Comparison of ENCODE assay signal across 19 cellular contexts in the genomic region with DNA sequence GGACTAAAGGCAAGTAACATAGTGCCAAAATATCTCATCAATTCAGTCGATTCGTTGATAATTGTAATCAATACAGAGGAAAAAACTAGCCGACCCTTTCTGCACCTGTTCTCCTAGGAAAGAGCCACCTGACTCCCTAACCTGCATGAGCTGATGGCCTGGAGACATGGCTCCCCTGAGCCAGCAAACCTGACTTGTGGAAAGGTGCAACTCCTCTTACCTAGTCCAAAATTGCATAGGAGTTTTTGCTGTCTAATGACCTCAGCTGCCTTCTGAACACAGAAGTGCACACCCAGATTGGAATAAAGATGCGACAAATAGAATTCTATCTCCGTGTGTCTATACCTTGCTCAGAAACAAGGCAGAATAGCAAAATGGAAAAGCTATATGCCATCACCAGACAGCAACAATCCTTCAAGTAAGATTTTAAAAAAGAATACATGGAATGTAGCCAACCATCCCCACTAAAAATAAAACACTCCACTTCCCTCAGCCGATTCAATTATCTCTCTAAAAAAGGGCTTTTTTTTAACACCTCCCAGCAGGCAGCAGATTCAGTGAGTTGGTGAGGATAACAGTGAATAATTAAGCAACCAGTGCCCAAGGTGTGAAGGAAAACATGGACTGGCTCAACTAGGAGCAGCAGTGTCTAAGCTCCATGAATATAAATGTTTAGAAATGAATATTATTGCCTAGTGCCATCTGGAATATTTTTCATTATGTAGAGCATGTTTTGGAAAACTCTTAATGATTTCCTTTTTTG. TPM values are rescaled to one million over a fixed set of nuclear protein-coding genes. Genes with fewer than 3 reads are reported as not detected.
A peak's percentile ranks its signal among the peaks of the same experiment; 100 is the strongest.
DNase-seq lines count a peak whose midpoint lies in the region; TF ChIP-seq lines count a peak whose summit lies in the region.
"Had no signal": no experiment of that assay in that cellular context is flagged by ENCODE, and none has a peak within 500 bp of the region (broad histone marks: within the 10 kb centered on the region; RNA-seq: fewer than 3 reads in every experiment).

No MANE protein-coding gene starts in this region.

- H3K4me1 ChIP-seq in A673 (ENCODE audit: insufficient read depth, low read length, poor library complexity, severe bottlenecking) = peaks cover 8% of the 10 kb centered on the region
- H3K4me1 ChIP-seq in PC-9 (replicated peaks; ENCODE audit: insufficient read depth) = peaks cover 19% of the 10 kb centered on the region
- H3K4me1 ChIP-seq: ascending aorta, tibial artery had no signal

- H3K9me2 ChIP-seq in PC-9 (ENCODE audit: insufficient read depth) = no peaks in the 10 kb centered on the region

- H3K36me3 ChIP-seq in A673 (ENCODE audit: insufficient read depth, low read length, poor library complexity, severe bottlenecking) = no peaks in the 10 kb centered on the region
- H3K36me3 ChIP-seq in PC-9 (ENCODE audit: low read depth) = no peaks in the 10 kb centered on the region
- H3K36me3 ChIP-seq: ascending aorta, tibial artery had no signal

- CTCF ChIA-PET in A673 (lab: Charles Lee) (interaction anchor here (0.6 kb wide), 1 partner anchor 944 kb away, joined by 3 read pairs; no protein-coding TSS in a partner anchor), PC-9 (lab: Charles Lee) (no interaction called here)

- no peaks in the 10 kb centered on the region for H3K9me3 ChIP-seq in A673 (ENCODE audit: low read depth, low read length, poor library complexity, severe bottlenecking)
- no peaks in the 10 kb centered on the region for H3K9me3 ChIP-seq in PC-9 (ENCODE audit: insufficient read depth, low read depth)
- H3K9me3 ChIP-seq: ascending aorta had no signal

- no peaks in the 10 kb centered on the region for H4K20me1 ChIP-seq in PC-9 (ENCODE audit: insufficient read depth)

- intact Hi-C loops in A673 (cut with micrococcal nuclease; ENCODE audit: unreplicated experiment) (no loop called here), PC-9 (cut with micrococcal nuclease; ENCODE audit: unreplicated experiment) (no loop called here)

- no peak overlapping the region for H2AFZ ChIP-seq in PC-9

- no TSS peak for BruUV-seq in A673 (replicated peaks; lab: Mats Ljungman, UMichigan)
- no TSS peak for BruUV-seq in PC-9 (replicated peaks; lab: Mats Ljungman, UMichigan)

- no peak overlapping the region for H3K27ac ChIP-seq in A673 (ENCODE audit: low read depth, low read length, poor library complexity, severe bottlenecking)
- no peak overlapping the region for H3K27ac ChIP-seq in PC-9
- H3K27ac ChIP-seq: ascending aorta, tibial artery had no signal

- POLR2A ChIA-PET in A673 (lab: Charles Lee; ENCODE audit: low non-redundant PET) (no interaction called here), PC-9 (lab: Charles Lee; ENCODE audit: unreplicated experiment) (interaction anchor here (0.6 kb wide), 1 partner anchor 10 kb away, joined by 4 read pairs; no protein-coding TSS in a partner anchor)

- TF ChIP-seq CTCF in A673 (conservative IDR thresholded peaks at IDR 0.05; ENCODE audit: low read depth, low read length) = no peak
- no peak for TF ChIP-seq CTCF in PC-9 (conservative IDR thresholded peaks at IDR 0.05)

- H3K27me3 ChIP-seq in A673 (replicated peaks; ENCODE audit: insufficient read depth, low read depth, low read length, poor library complexity) (no peaks in the 10 kb centered on the region), PC-9 (ENCODE audit: insufficient read depth, low read depth) (no peaks in the 10 kb centered on the region)
- H3K27me3 ChIP-seq: ascending aorta had no signal

- H3K4me2 ChIP-seq in PC-9 = no peak overlapping the region

- H3K79me2 ChIP-seq in PC-9 (ENCODE audit: low read depth) = no peaks in the 10 kb centered on the region

- peaks cover 12% of the 10 kb centered on the region for H3F3A ChIP-seq in PC-9 (ENCODE audit: insufficient read depth, low read depth)

- H3K4me3 ChIP-seq in A673 (ENCODE audit: low read depth, low read length, poor library complexity, severe bottlenecking) = no peak overlapping the region
- no peak overlapping the region for H3K4me3 ChIP-seq in PC-9
- H3K4me3 ChIP-seq: ascending aorta, tibial artery had no signal

- DNase-seq in A673 (ENCODE audit: low spot score) = peak; percentile 72
- peak; percentile 34 for DNase-seq in NCI-H146 treated with DMSO at 0.1 percent for 48 hours (lab: John Stamatoyannopoulos, UW; ENCODE audit: unreplicated experiment)
- peak; percentile 43 for DNase-seq in OCI-M1 (lab: John Stamatoyannopoulos, UW)
- DNase-seq in mesenteric fat pad (ENCODE audit: low spot score) = peak; percentile 55
- DNase-seq in stimulated activated CD4-positive, alpha-beta T cell treated with anti-CD3 and anti-CD28 coated beads, Interleukin-4, amount 100 ng/mL, for 24 hours = no peak
- no peak for DNase-seq in NCI-H748 treated with DMSO at 0.1 percent for 48 hours (lab: John Stamatoyannopoulos, UW)
- no peak for DNase-seq in DMS79 treated with DMSO at 0.1 percent for 48 hours (lab: John Stamatoyannopoulos, UW)
- no peak for DNase-seq in PC-9
- DNase-seq: activated CD4-positive, alpha-beta memory T cell treated with anti-CD3 and anti-CD28 coated beads, Interleukin-2, amount 10 ng/mL, durations not matched to agents 7 days and 5 days; activated naive CD4-positive, alpha-beta T cell treated with anti-CD3 and anti-CD28 coated beads, Interleukin-2, amount 50 U/mL, for 16 hours; activated T-cell treated with anti-CD3 and anti-CD28 coated beads, Interleukin-2, amount 50 U/mL, for 1 hour; DND-41; effector memory CD8-positive, alpha-beta T cell; IMR-90; kidney; natural killer cell; SIG-M5 had no signal

RNA-seq across cellular contexts. Expression of a gene that starts 26.6 kb away (rescaled TPM):
- total RNA-seq in A673 (2021) = 20.6 TPM in 2 replicates
- 10.2 TPM for total RNA-seq in mesenteric fat pad
- total RNA-seq in PC-9 (2021) = 33.3 and 37.1 TPM in 2 replicates

Comparison
In these comparisons a context has a peak if more than half of its experiments do, and no peak if none do; other contexts are left out.
1. DNase-seq: peak in A673 (single experiment), NCI-H146 treated with DMSO at 0.1 percent for 48 hours (single experiment), OCI-M1 (single experiment) and mesenteric fat pad (single experiment); none in stimulated activated CD4-positive, alpha-beta T cell treated with anti-CD3 and anti-CD28 coated beads, Interleukin-4, amount 100 ng/mL, for 24 hours (single experiment), NCI-H748 treated with DMSO at 0.1 percent for 48 hours (single experiment), DMS79 treated with DMSO at 0.1 percent for 48 hours (single experiment) and PC-9 (0 of 2).